8 cellular contexts compared by ENCODE assay signal in genomic region chr9:137034709-137035506, GRCh38. TPM values are rescaled to one million over a fixed set of nuclear protein-coding genes. Genes with fewer than 3 reads are reported as not detected.
DNase-seq lines count a peak whose midpoint lies in the region; ATAC-seq and TF ChIP-seq lines count a peak whose summit lies in the region.

No MANE protein-coding gene starts in this region.

- H3K27me3 Mint-ChIP-seq in natural killer cell treated with Interleukin-12 subunit alpha and Interleukin-12 subunit beta and Interleukin-15 and Interleukin-18, amount 100 ng/mL, for 72 hours = no peaks in the 10 kb centered on the region

- no peak overlapping the region for H3K4me2 ChIP-seq in Karpas-422 (ENCODE audit: low read depth, low read length, poor library complexity, severe bottlenecking)

- no peaks in the 10 kb centered on the region for H4K20me1 ChIP-seq in Karpas-422 (ENCODE audit: insufficient read depth, low read depth, low read length)

- TF ChIP-seq CTCF in AG04449 (IDR thresholded peaks at IDR 0.05; ENCODE audit: insufficient read depth, low read length, missing control alignments) (peak; percentile 96), esophagus squamous epithelium (IDR thresholded peaks at IDR 0.05) (peak; percentile 84 to 93 (median 91))

- DNase-seq in AG04449 (ENCODE audit: low read depth, low spot score) (peak; percentile 31), Karpas-422 (peak; percentile 94), RPMI7951 (ENCODE audit: low read depth) (peak; percentile 64), esophagus squamous epithelium (lab: John Stamatoyannopoulos, UW) (no peak)
- DNase-seq in activated T-cell treated with anti-CD3 and anti-CD28 coated beads, Interleukin-2, amount 50 U/mL, for 48 hours = peak; percentile 86 to 93
- DNase-seq in natural killer cell treated with Interleukin-12 subunit alpha and Interleukin-12 subunit beta and Interleukin-15 and Interleukin-18, amount 100 ng/mL, for 72 hours (ENCODE audit: low spot score) = peak; percentile 90
- DNase-seq in stimulated activated effector memory CD8-positive, alpha-beta T cell treated with anti-CD3 and anti-CD28 coated beads, Interleukin-12 subunit alpha, Interleukin-12 subunit beta, amount 100 ng/mL, for 72 hours (ENCODE audit: low spot score in 2 of 2) = peak; percentile 90 to 93

- no peak overlapping the region for H3K27ac ChIP-seq in Karpas-422 (ENCODE audit: low read length)
- H3K27ac ChIP-seq in esophagus squamous epithelium = peak overlapping the region in 2 of 4 donors; percentile 54 to 64

- H3K36me3 ChIP-seq in Karpas-422 (ENCODE audit: insufficient read depth, low read length) = no peaks in the 10 kb centered on the region
- peaks cover 0 to 14% (median 5%) of the 10 kb centered on the region in 3 donors for H3K36me3 ChIP-seq in esophagus squamous epithelium

- peak; percentile 63 for ATAC-seq in GM18870 (IDR thresholded peaks at IDR 0.05; ENCODE audit: unreplicated experiment)
- peak; percentile 80 to 84 for ATAC-seq in natural killer cell treated with Interleukin-12 subunit alpha and Interleukin-12 subunit beta and Interleukin-15 and Interleukin-18, amount 100 ng/mL, for 72 hours
- peak; percentile 79 for ATAC-seq in stimulated activated effector memory CD8-positive, alpha-beta T cell treated with anti-CD3 and anti-CD28 coated beads, Interleukin-12 subunit alpha, Interleukin-12 subunit beta, amount 100 ng/mL, for 72 hours

- H3K79me2 ChIP-seq in Karpas-422 (ENCODE audit: low read length) = no peaks in the 10 kb centered on the region

- no peaks in the 10 kb centered on the region for H3K9me2 ChIP-seq in Karpas-422 (replicated peaks; ENCODE audit: insufficient read depth, low read length)

- H3K27me3 ChIP-seq in Karpas-422 (ENCODE audit: low read length) (no peaks in the 10 kb centered on the region), esophagus squamous epithelium (peaks cover 0 to 11% (median 0%) of the 10 kb centered on the region in 4 donors)

- no peak overlapping the region for H3K4me3 ChIP-seq in AG04449 (ENCODE audit: low read depth, low read length)
- H3K4me3 ChIP-seq in Karpas-422 (ENCODE audit: low read length) = no peak overlapping the region
- peak overlapping the region in 2 of 4 donors; percentile 5 to 26 for H3K4me3 ChIP-seq in esophagus squamous epithelium

- peak overlapping the region; percentile 91 for H3K27ac Mint-ChIP-seq in natural killer cell treated with Interleukin-12 subunit alpha and Interleukin-12 subunit beta and Interleukin-15 and Interleukin-18, amount 100 ng/mL, for 72 hours
- peak overlapping the region; percentile 84 for H3K27ac Mint-ChIP-seq in stimulated activated effector memory CD8-positive, alpha-beta T cell treated with anti-CD3 and anti-CD28 coated beads, Interleukin-12 subunit alpha, Interleukin-12 subunit beta, amount 100 ng/mL, for 72 hours

- H3K36me3 Mint-ChIP-seq in natural killer cell treated with Interleukin-12 subunit alpha and Interleukin-12 subunit beta and Interleukin-15 and Interleukin-18, amount 100 ng/mL, for 72 hours = no peaks in the 10 kb centered on the region
- H3K36me3 Mint-ChIP-seq in stimulated activated effector memory CD8-positive, alpha-beta T cell treated with anti-CD3 and anti-CD28 coated beads, Interleukin-12 subunit alpha, Interleukin-12 subunit beta, amount 100 ng/mL, for 72 hours = peaks cover 28% of the 10 kb centered on the region

- no peak overlapping the region for H2AFZ ChIP-seq in Karpas-422 (ENCODE audit: low read length)

- peaks cover 29 to 45% of the 10 kb centered on the region in 2 donors for H3K4me1 Mint-ChIP-seq in natural killer cell treated with Interleukin-12 subunit alpha and Interleukin-12 subunit beta and Interleukin-15 and Interleukin-18, amount 100 ng/mL, for 72 hours (ENCODE audit: low read depth in 2 of 2)
- H3K4me1 Mint-ChIP-seq in stimulated activated effector memory CD8-positive, alpha-beta T cell treated with anti-CD3 and anti-CD28 coated beads, Interleukin-12 subunit alpha, Interleukin-12 subunit beta, amount 100 ng/mL, for 72 hours = peaks cover 44% of the 10 kb centered on the region

- H3K4me3 Mint-ChIP-seq in natural killer cell treated with Interleukin-12 subunit alpha and Interleukin-12 subunit beta and Interleukin-15 and Interleukin-18, amount 100 ng/mL, for 72 hours = peak overlapping the region; percentile 79
- peak overlapping the region; percentile 82 for H3K4me3 Mint-ChIP-seq in stimulated activated effector memory CD8-positive, alpha-beta T cell treated with anti-CD3 and anti-CD28 coated beads, Interleukin-12 subunit alpha, Interleukin-12 subunit beta, amount 100 ng/mL, for 72 hours

- H3K9me3 Mint-ChIP-seq in natural killer cell treated with Interleukin-12 subunit alpha and Interleukin-12 subunit beta and Interleukin-15 and Interleukin-18, amount 100 ng/mL, for 72 hours = no peaks in the 10 kb centered on the region
- no peaks in the 10 kb centered on the region for H3K9me3 Mint-ChIP-seq in stimulated activated effector memory CD8-positive, alpha-beta T cell treated with anti-CD3 and anti-CD28 coated beads, Interleukin-12 subunit alpha, Interleukin-12 subunit beta, amount 100 ng/mL, for 72 hours

- H3K4me1 ChIP-seq in Karpas-422 (ENCODE audit: low read length) (peaks cover 21% of the 10 kb centered on the region), esophagus squamous epithelium (peaks cover 14 to 36% (median 24%) of the 10 kb centered on the region in 3 donors)

- POLR2A ChIA-PET in AG04449 (lab: Yijun Ruan, JAX) = interaction anchor here (0.6 to 2.2 kb wide), 7 partner anchors 12 to 188 kb away, joined by 3 to 13 read pairs (median 3); partner anchors contain the start of gene MAN1B1

- TF ChIP-seq POLR2A in esophagus squamous epithelium (IDR thresholded peaks at IDR 0.05) = no peak

- CTCF ChIA-PET in AG04449 (lab: Yijun Ruan, JAX) = interaction anchor here (0.6 to 14.2 kb wide), 48 partner anchors 9 to 262 kb away, joined by 3 to 310 read pairs (median 4); partner anchors contain the start of genes AJM1, C8G, CCDC183 and ENTPD2

- H3K9ac ChIP-seq in Karpas-422 (ENCODE audit: low read length) = no peak overlapping the region

- intact Hi-C loops in esophagus squamous epithelium (cut with DNase I) = loop anchor here (5.0 kb wide), 1 partner anchor 253 kb away; no protein-coding TSS in a partner anchor

- WGBS in esophagus squamous epithelium, 2 donors = 0 to 7% methylated on average over 2 to 3 of the region's 24 CpGs

- H3K9me3 ChIP-seq in Karpas-422 (ENCODE audit: low read length) (no peaks in the 10 kb centered on the region), esophagus squamous epithelium (no peaks in the 10 kb centered on the region)

RNA-seq across cellular contexts. Expression of gene FUT7, which starts 3.0 kb away (rescaled TPM):
- total RNA-seq in Karpas-422 (2014; rRNA removed; shearing (Covaris generic); ENCODE audit: low replicate concordance) = not detected in 2 replicates
- not detected in 2 replicates for total RNA-seq in RPMI7951 (2014; rRNA removed; shearing (Covaris generic))
- under 1 TPM in 3 of 4 donors, not detected in 1; 0.13 to 0.38 (median 0.21) TPM for total RNA-seq in esophagus squamous epithelium
- 10 to 100 TPM; 10.0 to 17.8 TPM for total RNA-seq in natural killer cell treated with Interleukin-12 subunit alpha and Interleukin-12 subunit beta and Interleukin-15 and Interleukin-18, amount 100 ng/mL, for 72 hours

RNA-seq across cellular contexts. Expression of gene ABCA2, which starts 6.9 kb away (rescaled TPM):
- 2.4 and 6.4 TPM in 2 replicates for total RNA-seq in Karpas-422 (2014; rRNA removed; shearing (Covaris generic); ENCODE audit: low replicate concordance)
- 4.1 and 10.8 TPM in 2 replicates for total RNA-seq in RPMI7951 (2014; rRNA removed; shearing (Covaris generic))
- 10 to 100 TPM in 2 of 4 donors, 1 to 10 TPM in 2; 3.5 to 14.7 (median 7.6) TPM for total RNA-seq in esophagus squamous epithelium
- total RNA-seq in natural killer cell treated with Interleukin-12 subunit alpha and Interleukin-12 subunit beta and Interleukin-15 and Interleukin-18, amount 100 ng/mL, for 72 hours = 100 to 1,000 TPM in 1 of 2 donors, 10 to 100 TPM in 1; 77.6 to 109 TPM

RNA-seq across cellular contexts. Expression of gene NPDC1, which starts 11.1 kb away (rescaled TPM):
- total RNA-seq in Karpas-422 (2014; rRNA removed; shearing (Covaris generic); ENCODE audit: low replicate concordance) = not detected in 2 replicates
- total RNA-seq in RPMI7951 (2014; rRNA removed; shearing (Covaris generic)) = 0.60 and 1.6 TPM in 2 replicates
- total RNA-seq in esophagus squamous epithelium = 10 to 100 TPM; 11.9 to 45.2 (median 20.3) TPM
- total RNA-seq in natural killer cell treated with Interleukin-12 subunit alpha and Interleukin-12 subunit beta and Interleukin-15 and Interleukin-18, amount 100 ng/mL, for 72 hours = 10 to 100 TPM; 11.2 to 41.7 TPM

RNA-seq across cellular contexts. Expression of gene ENTPD2, which starts 19.0 kb away (rescaled TPM):
- not detected in 2 replicates for total RNA-seq in Karpas-422 (2014; rRNA removed; shearing (Covaris generic); ENCODE audit: low replicate concordance)
- total RNA-seq in RPMI7951 (2014; rRNA removed; shearing (Covaris generic)) = not detected in 2 replicates
- 1 to 10 TPM in 2 of 4 donors, under 1 TPM in 2; 0.47 to 1.3 (median 0.86) TPM for total RNA-seq in esophagus squamous epithelium
- not detected for total RNA-seq in natural killer cell treated with Interleukin-12 subunit alpha and Interleukin-12 subunit beta and Interleukin-15 and Interleukin-18, amount 100 ng/mL, for 72 hours

RNA-seq across cellular contexts. Expression of gene SAPCD2, which starts 35.4 kb away (rescaled TPM):
- total RNA-seq in Karpas-422 (2014; rRNA removed; shearing (Covaris generic); ENCODE audit: low replicate concordance) = 18.6 and 53.2 TPM in 2 replicates
- total RNA-seq in RPMI7951 (2014; rRNA removed; shearing (Covaris generic)) = 15.3 and 21.8 TPM in 2 replicates
- 10 to 100 TPM in 3 of 4 donors, 1 to 10 TPM in 1; 8.2 to 21.2 (median 14.7) TPM for total RNA-seq in esophagus squamous epithelium
- 10 to 100 TPM in 1 of 2 donors, 1 to 10 TPM in 1; 9.5 to 20.8 TPM for total RNA-seq in natural killer cell treated with Interleukin-12 subunit alpha and Interleukin-12 subunit beta and Interleukin-15 and Interleukin-18, amount 100 ng/mL, for 72 hours

Comparison
In these comparisons a context has a peak if more than half of its experiments do, and no peak if none do; other contexts are left out.
1. RNA of gene FUT7, which starts 3.0 kb away (total RNA-seq): 10.0 to 17.8 TPM in natural killer cell treated with Interleukin-12 subunit alpha and Interleukin-12 subunit beta and Interleukin-15 and Interleukin-18, amount 100 ng/mL, for 72 hours; 0.13 to 0.38 TPM in esophagus squamous epithelium, not detected in Karpas-422 and not detected in RPMI7951; every median in the first group is over 4 times any median in the second.
2. Peak in every context shown above with its lines, with median percentiles within 50 percentile points of each other: ATAC-seq.